ENCODE assay signal across 14 cellular contexts in genomic region chrX:121902463-121902862, GRCh38.
"Had no signal": no experiment of that assay in that cellular context is flagged by ENCODE, and none has a peak within 500 bp of the region (broad histone marks: within the 10 kb centered on the region; RNA-seq: fewer than 3 reads in every experiment).

No MANE protein-coding gene starts in this region.

- H3K9me3 Mint-ChIP-seq: activated naive CD4-positive, alpha-beta T cell treated with anti-CD3 and anti-CD28 coated beads, Interleukin-2, amount 50 U/mL, for 72 hours had no signal

- H3K9ac ChIP-seq: parathyroid adenoma had no signal

- H3K36me3 Mint-ChIP-seq: activated naive CD4-positive, alpha-beta T cell treated with anti-CD3 and anti-CD28 coated beads, Interleukin-2, amount 50 U/mL, for 72 hours; naive thymus-derived CD4-positive, alpha-beta T cell had no signal

- H2AFZ ChIP-seq: parathyroid adenoma had no signal

- DNase-seq: activated CD4-positive, alpha-beta T cell treated with anti-CD3 and anti-CD28 coated beads, Interleukin-2, amount 50 U/mL, for 4 hours; activated effector memory CD4-positive, alpha-beta T cell treated with Interleukin-2 at 50 U/mL for 16 hours; activated T-cell treated with anti-CD3 and anti-CD28 coated beads, Interleukin-2, amount 50 U/mL, for 1 hour; amygdala; brain microvascular endothelial cell; dermis blood vessel endothelial cell; head of caudate nucleus; naive thymus-derived CD4-positive, alpha-beta T cell; retina; T-helper 2 cell had no signal

- H3K27me3 ChIP-seq: brain microvascular endothelial cell, tibial nerve had no signal

- H3K4me1 Mint-ChIP-seq: naive thymus-derived CD4-positive, alpha-beta T cell had no signal

- H3K4me1 ChIP-seq: parathyroid adenoma, tibial nerve had no signal

- H3K27me3 Mint-ChIP-seq: naive thymus-derived CD4-positive, alpha-beta T cell had no signal

- H3K27ac ChIP-seq: brain microvascular endothelial cell, parathyroid adenoma, tibial nerve had no signal

- ATAC-seq: activated naive CD4-positive, alpha-beta T cell treated with anti-CD3 and anti-CD28 coated beads, Interleukin-2, amount 50 U/mL, for 72 hours; naive thymus-derived CD4-positive, alpha-beta T cell had no signal

- FAIRE-seq: TTC549 had no signal

- H3K27ac Mint-ChIP-seq: activated naive CD4-positive, alpha-beta T cell treated with anti-CD3 and anti-CD28 coated beads, Interleukin-2, amount 50 U/mL, for 72 hours; naive thymus-derived CD4-positive, alpha-beta T cell had no signal

- H3K36me3 ChIP-seq: brain microvascular endothelial cell, tibial nerve had no signal

- H3K4me3 Mint-ChIP-seq: naive thymus-derived CD4-positive, alpha-beta T cell had no signal

- H3K9me3 ChIP-seq: tibial nerve had no signal

- H3K79me2 ChIP-seq: parathyroid adenoma had no signal

- H3K4me3 ChIP-seq: tibial nerve had no signal
